In the genomic region with DNA sequence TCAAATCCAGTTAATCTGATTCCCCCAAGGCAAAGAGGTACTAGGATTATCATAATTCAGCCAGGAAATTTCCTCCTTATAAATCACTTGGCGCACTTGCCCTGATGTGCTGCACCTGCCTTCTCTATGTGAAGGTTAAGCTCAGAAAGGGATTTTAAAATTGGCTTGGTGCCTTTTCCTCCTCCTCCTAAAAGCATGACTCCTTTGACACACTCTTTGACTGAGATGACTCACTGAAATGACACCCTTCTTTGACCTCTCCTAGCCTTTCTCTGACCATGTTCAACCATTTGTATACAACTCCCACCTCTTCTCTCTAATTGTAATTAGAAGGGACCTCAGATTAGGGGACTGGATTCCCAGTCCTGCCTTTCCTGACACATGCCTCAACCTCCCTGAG, we compare ENCODE assay signal across 1 cellular context.
TF ChIP-seq lines count a peak whose summit lies in the region.

No MANE protein-coding gene starts in this region.

TF ChIP-seq in HCT116, 20 proteins besides CTCF, POLR2A, EP300 and RAD21 (continued from another document):
- TF ChIP-seq, protein P1, sequence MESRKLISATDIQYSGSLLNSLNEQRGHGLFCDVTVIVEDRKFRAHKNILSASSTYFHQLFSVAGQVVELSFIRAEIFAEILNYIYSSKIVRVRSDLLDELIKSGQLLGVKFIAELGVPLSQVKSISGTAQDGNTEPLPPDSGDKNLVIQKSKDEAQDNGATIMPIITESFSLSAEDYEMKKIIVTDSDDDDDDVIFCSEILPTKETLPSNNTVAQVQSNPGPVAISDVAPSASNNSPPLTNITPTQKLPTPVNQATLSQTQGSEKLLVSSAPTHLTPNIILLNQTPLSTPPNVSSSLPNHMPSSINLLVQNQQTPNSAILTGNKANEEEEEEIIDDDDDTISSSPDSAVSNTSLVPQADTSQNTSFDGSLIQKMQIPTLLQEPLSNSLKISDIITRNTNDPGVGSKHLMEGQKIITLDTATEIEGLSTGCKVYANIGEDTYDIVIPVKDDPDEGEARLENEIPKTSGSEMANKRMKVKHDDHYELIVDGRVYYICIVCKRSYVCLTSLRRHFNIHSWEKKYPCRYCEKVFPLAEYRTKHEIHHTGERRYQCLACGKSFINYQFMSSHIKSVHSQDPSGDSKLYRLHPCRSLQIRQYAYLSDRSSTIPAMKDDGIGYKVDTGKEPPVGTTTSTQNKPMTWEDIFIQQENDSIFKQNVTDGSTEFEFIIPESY (IDR thresholded peaks at IDR 0.05; ENCODE audit: extremely low read depth, insufficient replicate concordance, low read length) = no peak
- TF ChIP-seq YY1 (IDR thresholded peaks at IDR 0.05; ENCODE audit: extremely low read depth, insufficient replicate concordance, low read depth, low read length) = no peak
TF ChIP-seq in HCT116: peak in this region for 2.
